Comparison of ENCODE assay signal across 19 cellular contexts in the genomic region with DNA sequence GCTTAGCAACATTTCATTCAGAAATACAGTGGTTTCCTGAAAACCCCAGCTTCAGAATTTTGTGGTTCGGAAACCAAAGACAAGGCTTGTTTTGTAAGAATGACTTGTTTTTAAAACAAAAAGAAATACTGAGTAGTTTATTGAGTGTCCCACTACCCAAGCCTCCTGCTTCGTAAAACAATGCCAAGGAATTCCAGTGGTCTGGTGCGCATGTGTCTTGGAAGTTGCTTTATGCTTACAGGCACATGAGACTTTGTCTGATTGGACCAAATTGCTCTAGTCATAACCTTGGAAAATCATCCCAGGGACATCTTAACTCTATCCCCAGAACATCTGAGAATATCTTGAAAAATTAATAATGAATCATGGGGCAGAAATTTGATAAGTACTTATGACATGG.
DNase-seq lines count a peak whose midpoint lies in the region; ATAC-seq, FAIRE-seq and TF ChIP-seq lines count a peak whose summit lies in the region.
"Had no signal": no experiment of that assay in that cellular context is flagged by ENCODE, and none has a peak within 500 bp of the region (broad histone marks: within the 10 kb centered on the region; RNA-seq: fewer than 3 reads in every experiment).

No MANE protein-coding gene starts in this region.

- H3K4me3 Mint-ChIP-seq in activated T-helper 1 cell treated with anti-CD3 and anti-CD28 coated beads, Interleukin-12 subunit alpha, Interleukin-12 subunit beta, Interleukin-2, Interleukin-4 antibody, amounts not matched to agents 30 ng/mL and 10 ng/mL and 1 ng/mL, durations not matched to agents 14 hours and 24 hours and 36 hours: no peak overlapping the region
- H3K4me3 Mint-ChIP-seq: CD4-positive, alpha-beta memory T cell had no signal

- in situ Hi-C loops in astrocyte of the spinal cord (cut with HindIII; ENCODE audit: low sequenced_read_pairs): no loop called here

- H3K36me3 Mint-ChIP-seq in activated T-helper 1 cell treated with anti-CD3 and anti-CD28 coated beads, Interleukin-12 subunit alpha, Interleukin-12 subunit beta, Interleukin-2, Interleukin-4 antibody, amounts not matched to agents 30 ng/mL and 10 ng/mL and 1 ng/mL, durations not matched to agents 14 hours and 24 hours and 36 hours (ENCODE audit: low read depth): no peaks in the 10 kb centered on the region
- H3K36me3 Mint-ChIP-seq: CD4-positive, alpha-beta memory T cell had no signal

- no peak overlapping the region for H3K4me3 ChIP-seq in astrocyte of the spinal cord (ENCODE audit: low read depth, low read length)

- DNase-seq in A172 (ENCODE audit: low spot score) (peak; percentile 36), LHCN-M2 (ENCODE audit: low read depth) (peak; percentile 54), astrocyte of the spinal cord (ENCODE audit: low read depth, low spot score) (peak; percentile 37), myocyte (ENCODE audit: low read depth) (peak; percentile 56), D721Med (ENCODE audit: insufficient read length, low spot score) (no peak)
- no peak for DNase-seq in stimulated activated naive CD4-positive, alpha-beta T cell treated with Interleukin-2 at 50 U/mL for 16 hours (lab: John Stamatoyannopoulos, UW)
- DNase-seq in activated T-helper 1 cell treated with anti-CD3 and anti-CD28 coated beads, Interleukin-12 subunit alpha, Interleukin-12 subunit beta, Interleukin-2, Interleukin-4 antibody, amounts not matched to agents 30 ng/mL and 10 ng/mL and 1 ng/mL, durations not matched to agents 14 hours and 24 hours and 36 hours (ENCODE audit: low spot score): no peak
- DNase-seq: 8988T; CD4-positive, alpha-beta memory T cell; GOT3; NCI-H1417 treated with DMSO at 0.1 percent for 48 hours; NCI-H187 treated with DMSO at 0.1 percent for 48 hours; NCI-H2227 treated with DMSO at 0.1 percent for 48 hours; NCI-H524; NCI-H82; OCI-M1; Right ventricle myocardium superior had no signal

- no peak for ATAC-seq in HG03135 (IDR thresholded peaks at IDR 0.05; ENCODE audit: unreplicated experiment)

- no peak overlapping the region for H3K27ac Mint-ChIP-seq in activated T-helper 1 cell treated with anti-CD3 and anti-CD28 coated beads, Interleukin-12 subunit alpha, Interleukin-12 subunit beta, Interleukin-2, Interleukin-4 antibody, amounts not matched to agents 30 ng/mL and 10 ng/mL and 1 ng/mL, durations not matched to agents 14 hours and 24 hours and 36 hours
- H3K27ac Mint-ChIP-seq: CD4-positive, alpha-beta memory T cell had no signal

- intact Hi-C loops in activated T-helper 1 cell treated with anti-CD3 and anti-CD28 coated beads, Interleukin-12 subunit alpha, Interleukin-12 subunit beta, Interleukin-2, Interleukin-4 antibody, amounts not matched to agents 30 ng/mL and 10 ng/mL and 1 ng/mL, durations not matched to agents 14 hours and 24 hours and 36 hours (cut with micrococcal nuclease): no loop called here

- no peaks in the 10 kb centered on the region for H3K27me3 Mint-ChIP-seq in activated T-helper 1 cell treated with anti-CD3 and anti-CD28 coated beads, Interleukin-12 subunit alpha, Interleukin-12 subunit beta, Interleukin-2, Interleukin-4 antibody, amounts not matched to agents 30 ng/mL and 10 ng/mL and 1 ng/mL, durations not matched to agents 14 hours and 24 hours and 36 hours (ENCODE audit: insufficient read depth)

- TF ChIP-seq CTCF in astrocyte of the spinal cord (IDR thresholded peaks at IDR 0.05; ENCODE audit: low read depth, low read length): no peak
- no peak for TF ChIP-seq CTCF in D721Med (IDR thresholded peaks at IDR 0.05; ENCODE audit: insufficient read depth, missing control alignments)

- FAIRE-seq in D721Med (lab: Jason Lieb, UNC): no peak
- FAIRE-seq: GM12892 had no signal

- no peaks in the 10 kb centered on the region for H3K4me1 Mint-ChIP-seq in activated T-helper 1 cell treated with anti-CD3 and anti-CD28 coated beads, Interleukin-12 subunit alpha, Interleukin-12 subunit beta, Interleukin-2, Interleukin-4 antibody, amounts not matched to agents 30 ng/mL and 10 ng/mL and 1 ng/mL, durations not matched to agents 14 hours and 24 hours and 36 hours (ENCODE audit: low read depth)
- H3K4me1 Mint-ChIP-seq: CD4-positive, alpha-beta memory T cell had no signal

- no peaks in the 10 kb centered on the region for H3K9me3 Mint-ChIP-seq in activated T-helper 1 cell treated with anti-CD3 and anti-CD28 coated beads, Interleukin-12 subunit alpha, Interleukin-12 subunit beta, Interleukin-2, Interleukin-4 antibody, amounts not matched to agents 30 ng/mL and 10 ng/mL and 1 ng/mL, durations not matched to agents 14 hours and 24 hours and 36 hours

Comparison
In these comparisons a context has a peak if more than half of its experiments do, and no peak if none do; other contexts are left out.
1. DNase-seq: peak in A172 (single experiment), LHCN-M2 (single experiment), astrocyte of the spinal cord (single experiment) and myocyte (single experiment); none in D721Med (single experiment), stimulated activated naive CD4-positive, alpha-beta T cell treated with Interleukin-2 at 50 U/mL for 16 hours (single experiment) and activated T-helper 1 cell treated with anti-CD3 and anti-CD28 coated beads, Interleukin-12 subunit alpha, Interleukin-12 subunit beta, Interleukin-2, Interleukin-4 antibody, amounts not matched to agents 30 ng/mL and 10 ng/mL and 1 ng/mL, durations not matched to agents 14 hours and 24 hours and 36 hours (single experiment).